Comparison of ENCODE assay signal across 22 cellular contexts in the genomic region with DNA sequence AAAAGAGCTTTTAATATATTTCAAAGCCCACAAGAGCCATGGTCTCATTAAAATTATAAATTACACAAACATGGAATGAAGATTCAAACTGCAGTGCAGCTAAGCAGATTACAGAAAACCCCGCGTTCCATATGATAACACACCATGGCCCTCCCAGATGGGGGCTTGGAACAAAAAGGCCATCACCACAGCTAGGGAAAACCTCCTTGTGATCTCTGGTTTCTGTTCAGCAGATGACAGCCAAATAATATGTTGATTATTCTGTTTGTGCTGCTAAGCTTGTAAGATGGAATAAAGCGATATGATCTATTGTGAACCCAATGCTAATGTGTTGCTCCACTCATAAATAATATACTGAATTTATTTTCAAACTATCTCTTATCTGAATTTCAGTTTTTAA. TPM values are rescaled to one million over a fixed set of nuclear protein-coding genes. Genes with fewer than 3 reads are reported as not detected.
DNase-seq lines count a peak whose midpoint lies in the region; ATAC-seq and TF ChIP-seq lines count a peak whose summit lies in the region.
"Had no signal": no experiment of that assay in that cellular context is flagged by ENCODE, and none has a peak within 500 bp of the region (broad histone marks: within the 10 kb centered on the region; RNA-seq: fewer than 3 reads in every experiment).

No MANE protein-coding gene starts in this region.

- H3K27ac Mint-ChIP-seq in brain (peak overlapping the region; percentile 11 to 77 (median 28)), H9 (no peak overlapping the region; a peak in 1 of 7 replicates)
- H3K27ac Mint-ChIP-seq in activated T-cell treated with anti-CD3 and anti-CD28 coated beads, Interleukin-2, amount 50 U/mL, for 72 hours, result no peak overlapping the region
- H3K27ac Mint-ChIP-seq: CD14-positive monocyte, GM23338, T-cell had no signal

- no peak overlapping the region for H3K4me2 ChIP-seq in H9 (ENCODE audit: insufficient read depth, insufficient read length, low read length)
- H3K4me2 ChIP-seq: GM23338 had no signal

- H3K14ac ChIP-seq in H9 (ENCODE audit: insufficient read depth, low read length), result no peak overlapping the region

- H3K4me1 Mint-ChIP-seq in brain (peaks cover 63% of the 10 kb centered on the region), H9 (peaks cover 16 to 25% of the 10 kb centered on the region in 2 experiments)
- peaks cover 5% of the 10 kb centered on the region for H3K4me1 Mint-ChIP-seq in activated T-cell treated with anti-CD3 and anti-CD28 coated beads, Interleukin-2, amount 50 U/mL, for 72 hours (ENCODE audit: low read depth)
- H3K4me1 Mint-ChIP-seq: CD14-positive monocyte had no signal

- H3K27me3 ChIP-seq in A673 (replicated peaks; ENCODE audit: insufficient read depth, low read depth, low read length, poor library complexity), result no peaks in the 10 kb centered on the region
- H3K27me3 ChIP-seq in BE2C, result no peaks in the 10 kb centered on the region
- H3K27me3 ChIP-seq in H9 (ENCODE audit: insufficient read depth, low read length), result no peaks in the 10 kb centered on the region

- no peak overlapping the region for H4K5ac ChIP-seq in H9 (ENCODE audit: insufficient read length, low read depth, low read length)

- H3K36me3 Mint-ChIP-seq in brain, result peaks cover 10% of the 10 kb centered on the region
- no peaks in the 10 kb centered on the region for H3K36me3 Mint-ChIP-seq in activated T-cell treated with anti-CD3 and anti-CD28 coated beads, Interleukin-2, amount 50 U/mL, for 72 hours (ENCODE audit: insufficient read depth in 2 of 2)
- no peaks in the 10 kb centered on the region for H3K36me3 Mint-ChIP-seq in H9 (ENCODE audit: insufficient read depth in 1 of 3, low read depth in 3 of 3)
- H3K36me3 Mint-ChIP-seq: CD14-positive monocyte had no signal

- H3K4ac ChIP-seq in H9 (ENCODE audit: low read depth, low read length), result no peak overlapping the region

- H4K8ac ChIP-seq in H9 (replicated peaks; ENCODE audit: insufficient read length, low read depth, low read length), result no peak overlapping the region

- H3K9me3 Mint-ChIP-seq in brain, result no peaks in the 10 kb centered on the region
- no peaks in the 10 kb centered on the region for H3K9me3 Mint-ChIP-seq in activated T-cell treated with anti-CD3 and anti-CD28 coated beads, Interleukin-2, amount 50 U/mL, for 72 hours
- H3K9me3 Mint-ChIP-seq in H9, result no peaks in the 10 kb centered on the region
- H3K9me3 Mint-ChIP-seq: CD14-positive monocyte, GM23338, T-cell had no signal

- H3K4me3 ChIP-seq in A673 (ENCODE audit: low read depth, low read length, poor library complexity, severe bottlenecking) (no peak overlapping the region), BE2C (ENCODE audit: low read depth, low read length) (no peak overlapping the region)
- H3K4me3 ChIP-seq: GM12878, GM23338, SK-N-MC had no signal

- no peaks in the 10 kb centered on the region for H3K79me2 ChIP-seq in H9 (ENCODE audit: insufficient read depth, low read length)

- H3K9ac ChIP-seq in H9 (ENCODE audit: extremely low read depth, insufficient read length, low read length), result no peak overlapping the region

- no peak overlapping the region for H2BK20ac ChIP-seq in H9 (ENCODE audit: low read depth, low read length, poor library complexity, severe bottlenecking)

- BruUV-seq in A673 (replicated peaks; lab: Mats Ljungman, UMichigan), result no TSS peak

- no peak overlapping the region for H4K91ac ChIP-seq in H9 (ENCODE audit: insufficient read length, low read depth, low read length)

- TF ChIP-seq CTCF in A673 (conservative IDR thresholded peaks at IDR 0.05; ENCODE audit: low read depth, low read length) (no peak), BE2C (IDR thresholded peaks at IDR 0.05; ENCODE audit: low read depth, low read length) (no peak), brain (conservative IDR thresholded peaks at IDR 0.05) (no peak), H9 (conservative IDR thresholded peaks at IDR 0.05) (no peak)

- no peaks in the 10 kb centered on the region for H3K23me2 ChIP-seq in H9 (ENCODE audit: insufficient read length, low read depth, low read length, poor library complexity, severe bottlenecking)

- intact Hi-C loops in A673 (cut with micrococcal nuclease; ENCODE audit: unreplicated experiment), result loop anchor here (10.0 kb wide), 2 partner anchors 246 to 814 kb away; no protein-coding TSS in a partner anchor

- no peak overlapping the region for H3T11ph ChIP-seq in H9 (ENCODE audit: low read length)

- WGBS in H9 (ENCODE audit: extremely low coverage, insufficient read length, low lambda C conversion rate), result no CpG with 5 or more reads among the region's 3 CpGs

- H3K23ac ChIP-seq in H9 (ENCODE audit: insufficient read length, low read depth, low read length), result no peak overlapping the region

- H2BK12ac ChIP-seq in H9 (ENCODE audit: insufficient read length, low read depth, low read length), result no peak overlapping the region

- H2BK5ac ChIP-seq in H9 (ENCODE audit: insufficient read length, low read length), result no peak overlapping the region

- H3K4me1 ChIP-seq in A673 (ENCODE audit: insufficient read depth, low read length, poor library complexity, severe bottlenecking) (peaks cover 27% of the 10 kb centered on the region), BE2C (peaks cover 7% of the 10 kb centered on the region; the same call in 1 of the 2 replicates), H9 (ENCODE audit: insufficient read depth, low read length) (no peaks in the 10 kb centered on the region)

- H3K56ac ChIP-seq in H9 (ENCODE audit: insufficient read length, low read depth, low read length), result no peak overlapping the region

- H2AK5ac ChIP-seq in H9 (ENCODE audit: insufficient read length, low read length), result no peak overlapping the region

- H3K9me3 ChIP-seq in A673 (ENCODE audit: low read depth, low read length, poor library complexity, severe bottlenecking) (no peaks in the 10 kb centered on the region), BE2C (no peaks in the 10 kb centered on the region), H9 (ENCODE audit: control insufficient read depth, low read depth, low read length) (no peaks in the 10 kb centered on the region)

- H2AFZ ChIP-seq in H9 (ENCODE audit: low read length), result no peak overlapping the region
- H2AFZ ChIP-seq: GM23338 had no signal

- H3K4me3 Mint-ChIP-seq in brain, result peak overlapping the region in 4 of 5 experiments; percentile 4 to 60 (median 42)
- H3K4me3 Mint-ChIP-seq in activated T-cell treated with anti-CD3 and anti-CD28 coated beads, Interleukin-2, amount 50 U/mL, for 72 hours, result no peak overlapping the region
- no peak overlapping the region for H3K4me3 Mint-ChIP-seq in H9
- H3K4me3 Mint-ChIP-seq: CD14-positive monocyte, GM23338, T-cell had no signal

- H3K27me3 Mint-ChIP-seq in brain (no peaks in the 10 kb centered on the region), H9 (ENCODE audit: low read depth) (no peaks in the 10 kb centered on the region)
- no peaks in the 10 kb centered on the region for H3K27me3 Mint-ChIP-seq in activated T-cell treated with anti-CD3 and anti-CD28 coated beads, Interleukin-2, amount 50 U/mL, for 72 hours (ENCODE audit: low read depth)
- H3K27me3 Mint-ChIP-seq: T-cell had no signal

- no peak overlapping the region for H2BK120ac ChIP-seq in H9 (ENCODE audit: low read depth, low read length, poor library complexity, severe bottlenecking)

- CTCF ChIA-PET in A673 (lab: Charles Lee), result no interaction called here

- no peak overlapping the region for H2BK15ac ChIP-seq in H9 (ENCODE audit: low read depth, low read length)

- no peak for ATAC-seq in activated T-cell treated with anti-CD3 and anti-CD28 coated beads, Interleukin-2, amount 50 U/mL, for 72 hours (replicated peaks in 1 of 2)
- no peak for ATAC-seq in HG03469 (IDR thresholded peaks at IDR 0.05; ENCODE audit: unreplicated experiment)
- ATAC-seq: GM12878, GM23338, T-cell had no signal

- POLR2A ChIA-PET in A673 (lab: Charles Lee; ENCODE audit: low non-redundant PET), result no interaction called here

- no peak overlapping the region for H3K27ac ChIP-seq in A673 (ENCODE audit: low read depth, low read length, poor library complexity, severe bottlenecking)
- no peak overlapping the region for H3K27ac ChIP-seq in H9 (ENCODE audit: insufficient read length, low read depth, low read length)
- H3K27ac ChIP-seq: SK-N-MC had no signal

- H3K79me1 ChIP-seq in H9 (ENCODE audit: insufficient read depth, low read depth, low read length, poor library complexity, severe bottlenecking), result no peaks in the 10 kb centered on the region

- H3K36me3 ChIP-seq in A673 (ENCODE audit: insufficient read depth, low read length, poor library complexity, severe bottlenecking) (no peaks in the 10 kb centered on the region), BE2C (no peaks in the 10 kb centered on the region)

- H3K18ac ChIP-seq in H9 (ENCODE audit: insufficient read length, low read depth, low read length), result no peak overlapping the region

- H4K20me1 ChIP-seq in H9 (ENCODE audit: control insufficient read depth, insufficient read depth, insufficient read length), result no peaks in the 10 kb centered on the region

- DNase-seq in A673 (ENCODE audit: low spot score) (peak; percentile 37), BE2C (peak; percentile 58), NCI-H69 (lab: John Stamatoyannopoulos, UW) (peak; percentile 51), NCI-H1694 treated with DMSO at 0.1 percent for 48 hours (lab: John Stamatoyannopoulos, UW) (no peak), H9 (no peak)
- DNase-seq in activated T-cell treated with anti-CD3 and anti-CD28 coated beads, Interleukin-2, amount 50 U/mL, for 72 hours, result no peak
- DNase-seq: AML-193, DMS153, MM.1S, NCI-H1092, NCI-H1694, NCI-H226, OCI-M1, Right ventricle myocardium superior, T-cell, T1000 had no signal

RNA-seq across cellular contexts. Expression of a gene that starts 28.5 kb away (rescaled TPM):
- 88.3 and 97.3 TPM in 2 replicates for total RNA-seq in A673 (2021)
- polyA plus RNA-seq in BE2C (2012; ENCODE audit: insufficient read depth, insufficient read length, low read depth), result 36.4 TPM
- 48.8 TPM for polyA plus RNA-seq in brain (ENCODE audit: insufficient read depth, low read depth, low replicate concordance)
- total RNA-seq in activated T-cell treated with anti-CD3 and anti-CD28 coated beads, Interleukin-2, amount 50 U/mL, for 72 hours, result 10 to 100 TPM; 27.0 to 33.3 TPM
- 23.8 and 27.0 TPM in 2 replicates for total RNA-seq in H9 (2021)

RNA-seq across cellular contexts. Expression of a gene that starts 28.6 kb away (rescaled TPM):
- total RNA-seq in A673 (2021), result 49.4 and 49.7 TPM in 2 replicates
- 9.0 TPM for polyA plus RNA-seq in BE2C (2012; ENCODE audit: insufficient read depth, insufficient read length, low read depth)
- polyA plus RNA-seq in brain (ENCODE audit: insufficient read depth, low read depth, low replicate concordance), result 22.1 TPM
- total RNA-seq in activated T-cell treated with anti-CD3 and anti-CD28 coated beads, Interleukin-2, amount 50 U/mL, for 72 hours, result 10 to 100 TPM; 22.7 to 30.0 TPM
- total RNA-seq in H9 (2021), result 15.2 and 15.7 TPM in 2 replicates

Comparison
In these comparisons a context has a peak if more than half of its experiments do, and no peak if none do; other contexts are left out.
1. DNase-seq: peak in A673 (single experiment), BE2C (single experiment) and NCI-H69 (single experiment); none in NCI-H1694 treated with DMSO at 0.1 percent for 48 hours (single experiment), activated T-cell treated with anti-CD3 and anti-CD28 coated beads, Interleukin-2, amount 50 U/mL, for 72 hours (0 of 2) and H9 (single experiment).
2. H3K27ac Mint-ChIP-seq: peak in brain (5 of 5); none in activated T-cell treated with anti-CD3 and anti-CD28 coated beads, Interleukin-2, amount 50 U/mL, for 72 hours (single experiment) and H9 (0 of 3).
3. H3K4me3 Mint-ChIP-seq: peak in brain (4 of 5); none in activated T-cell treated with anti-CD3 and anti-CD28 coated beads, Interleukin-2, amount 50 U/mL, for 72 hours (0 of 2) and H9 (0 of 2).